Comparison of ENCODE assay signal across 1 cellular context in the genomic region with DNA sequence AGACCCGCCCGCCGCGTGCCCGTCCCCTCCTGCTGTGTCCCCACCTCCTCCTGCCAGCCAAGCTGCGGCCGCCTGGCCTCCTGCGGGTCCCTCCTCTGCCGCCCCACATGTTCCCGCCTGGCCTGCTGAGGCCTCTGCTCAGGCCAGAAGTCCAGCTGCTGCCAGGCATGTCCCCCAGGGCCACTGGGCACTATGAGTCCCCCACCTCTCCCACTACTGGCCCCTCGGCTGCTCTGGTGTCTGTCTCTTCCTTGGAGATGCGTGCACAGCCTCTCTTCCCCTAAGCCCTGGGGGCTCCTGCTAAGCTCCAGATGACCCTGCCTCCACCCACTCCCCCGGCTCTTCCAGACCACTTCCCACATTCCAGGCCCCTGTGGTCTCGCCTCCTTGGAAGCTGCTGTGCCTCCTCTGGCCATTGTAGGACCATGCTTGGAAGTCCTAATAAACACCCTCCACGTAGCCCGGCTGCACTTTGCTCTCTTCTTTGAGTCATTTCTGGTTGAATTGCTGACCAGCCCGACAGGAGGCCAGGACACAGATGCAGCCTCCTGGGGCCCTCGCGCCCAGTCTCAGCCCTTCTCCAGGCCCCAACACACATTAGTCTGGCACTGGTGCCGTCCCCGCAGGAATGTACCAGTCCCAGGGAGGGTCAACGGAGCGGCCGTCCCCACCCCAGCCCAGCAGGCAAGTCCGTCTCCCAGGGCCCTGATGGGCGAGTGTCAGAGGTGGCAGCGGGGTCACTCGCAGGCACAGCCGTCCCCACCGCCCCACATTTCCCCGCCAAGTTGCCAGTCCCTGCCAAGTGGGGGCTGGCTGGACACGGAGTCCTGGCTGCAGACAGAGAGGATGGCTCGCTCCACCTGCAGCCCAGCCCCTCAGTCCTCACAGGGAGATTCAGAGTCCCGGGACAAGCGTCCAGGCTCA.
TF ChIP-seq lines count a peak whose summit lies in the region.

No MANE protein-coding gene starts in this region.

TF ChIP-seq in HepG2, 621 proteins besides CTCF, POLR2A, EP300 and RAD21 (continued from another document and continues in another):
- TF ChIP-seq, protein P1, sequence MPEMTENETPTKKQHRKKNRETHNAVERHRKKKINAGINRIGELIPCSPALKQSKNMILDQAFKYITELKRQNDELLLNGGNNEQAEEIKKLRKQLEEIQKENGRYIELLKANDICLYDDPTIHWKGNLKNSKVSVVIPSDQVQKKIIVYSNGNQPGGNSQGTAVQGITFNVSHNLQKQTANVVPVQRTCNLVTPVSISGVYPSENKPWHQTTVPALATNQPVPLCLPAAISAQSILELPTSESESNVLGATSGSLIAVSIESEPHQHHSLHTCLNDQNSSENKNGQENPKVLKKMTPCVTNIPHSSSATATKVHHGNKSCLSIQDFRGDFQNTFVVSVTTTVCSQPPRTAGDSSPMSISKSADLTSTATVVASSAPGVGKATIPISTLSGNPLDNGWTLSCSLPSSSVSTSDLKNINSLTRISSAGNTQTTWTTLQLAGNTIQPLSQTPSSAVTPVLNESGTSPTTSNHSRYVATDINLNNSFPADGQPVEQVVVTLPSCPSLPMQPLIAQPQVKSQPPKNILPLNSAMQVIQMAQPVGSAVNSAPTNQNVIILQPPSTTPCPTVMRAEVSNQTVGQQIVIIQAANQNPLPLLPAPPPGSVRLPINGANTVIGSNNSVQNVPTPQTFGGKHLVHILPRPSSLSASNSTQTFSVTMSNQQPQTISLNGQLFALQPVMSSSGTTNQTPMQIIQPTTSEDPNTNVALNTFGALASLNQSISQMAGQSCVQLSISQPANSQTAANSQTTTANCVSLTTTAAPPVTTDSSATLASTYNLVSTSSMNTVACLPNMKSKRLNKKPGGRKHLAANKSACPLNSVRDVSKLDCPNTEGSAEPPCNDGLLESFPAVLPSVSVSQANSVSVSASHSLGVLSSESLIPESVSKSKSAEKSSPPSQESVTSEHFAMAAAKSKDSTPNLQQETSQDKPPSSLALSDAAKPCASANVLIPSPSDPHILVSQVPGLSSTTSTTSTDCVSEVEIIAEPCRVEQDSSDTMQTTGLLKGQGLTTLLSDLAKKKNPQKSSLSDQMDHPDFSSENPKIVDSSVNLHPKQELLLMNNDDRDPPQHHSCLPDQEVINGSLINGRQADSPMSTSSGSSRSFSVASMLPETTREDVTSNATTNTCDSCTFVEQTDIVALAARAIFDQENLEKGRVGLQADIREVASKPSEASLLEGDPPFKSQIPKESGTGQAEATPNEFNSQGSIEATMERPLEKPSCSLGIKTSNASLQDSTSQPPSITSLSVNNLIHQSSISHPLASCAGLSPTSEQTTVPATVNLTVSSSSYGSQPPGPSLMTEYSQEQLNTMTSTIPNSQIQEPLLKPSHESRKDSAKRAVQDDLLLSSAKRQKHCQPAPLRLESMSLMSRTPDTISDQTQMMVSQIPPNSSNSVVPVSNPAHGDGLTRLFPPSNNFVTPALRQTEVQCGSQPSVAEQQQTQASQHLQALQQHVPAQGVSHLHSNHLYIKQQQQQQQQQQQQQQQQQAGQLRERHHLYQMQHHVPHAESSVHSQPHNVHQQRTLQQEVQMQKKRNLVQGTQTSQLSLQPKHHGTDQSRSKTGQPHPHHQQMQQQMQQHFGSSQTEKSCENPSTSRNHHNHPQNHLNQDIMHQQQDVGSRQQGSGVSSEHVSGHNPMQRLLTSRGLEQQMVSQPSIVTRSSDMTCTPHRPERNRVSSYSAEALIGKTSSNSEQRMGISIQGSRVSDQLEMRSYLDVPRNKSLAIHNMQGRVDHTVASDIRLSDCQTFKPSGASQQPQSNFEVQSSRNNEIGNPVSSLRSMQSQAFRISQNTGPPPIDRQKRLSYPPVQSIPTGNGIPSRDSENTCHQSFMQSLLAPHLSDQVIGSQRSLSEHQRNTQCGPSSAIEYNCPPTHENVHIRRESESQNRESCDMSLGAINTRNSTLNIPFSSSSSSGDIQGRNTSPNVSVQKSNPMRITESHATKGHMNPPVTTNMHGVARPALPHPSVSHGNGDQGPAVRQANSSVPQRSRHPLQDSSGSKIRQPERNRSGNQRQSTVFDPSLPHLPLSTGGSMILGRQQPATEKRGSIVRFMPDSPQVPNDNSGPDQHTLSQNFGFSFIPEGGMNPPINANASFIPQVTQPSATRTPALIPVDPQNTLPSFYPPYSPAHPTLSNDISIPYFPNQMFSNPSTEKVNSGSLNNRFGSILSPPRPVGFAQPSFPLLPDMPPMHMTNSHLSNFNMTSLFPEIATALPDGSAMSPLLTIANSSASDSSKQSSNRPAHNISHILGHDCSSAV (CRISPR knock-in tag; IDR thresholded peaks at IDR 0.05; ENCODE audit: borderline replicate concordance) = no peak
- no peak for TF ChIP-seq ATF7-NPFF (CRISPR knock-in tag; IDR thresholded peaks at IDR 0.05; ENCODE audit: low read depth)
- TF ChIP-seq ZNF143 (CRISPR knock-in tag; IDR thresholded peaks at IDR 0.05) = no peak
- peak; percentile 36; the same call in 1 of the 2 replicates for TF ChIP-seq ZNF607 (CRISPR knock-in tag; IDR thresholded peaks at IDR 0.05; ENCODE audit: borderline replicate concordance)
- TF ChIP-seq ZNF670 (CRISPR knock-in tag; IDR thresholded peaks at IDR 0.05; ENCODE audit: borderline replicate concordance) = peak; percentile 84; the same call in 1 of the 2 replicates
- TF ChIP-seq TARDBP (CRISPR knock-in tag; IDR thresholded peaks at IDR 0.05) = no peak
- TF ChIP-seq ATAD3A (CRISPR knock-in tag; IDR thresholded peaks at IDR 0.05) = no peak
- TF ChIP-seq ZNF572 (CRISPR knock-in tag; IDR thresholded peaks at IDR 0.05) = peak; percentile 21; the same call in 1 of the 2 replicates
- TF ChIP-seq ZNF564 (CRISPR knock-in tag; IDR thresholded peaks at IDR 0.05) = 0 out of 2 replicates have a peak, but pooled peaks have one; percentile 40
- TF ChIP-seq, protein P2, sequence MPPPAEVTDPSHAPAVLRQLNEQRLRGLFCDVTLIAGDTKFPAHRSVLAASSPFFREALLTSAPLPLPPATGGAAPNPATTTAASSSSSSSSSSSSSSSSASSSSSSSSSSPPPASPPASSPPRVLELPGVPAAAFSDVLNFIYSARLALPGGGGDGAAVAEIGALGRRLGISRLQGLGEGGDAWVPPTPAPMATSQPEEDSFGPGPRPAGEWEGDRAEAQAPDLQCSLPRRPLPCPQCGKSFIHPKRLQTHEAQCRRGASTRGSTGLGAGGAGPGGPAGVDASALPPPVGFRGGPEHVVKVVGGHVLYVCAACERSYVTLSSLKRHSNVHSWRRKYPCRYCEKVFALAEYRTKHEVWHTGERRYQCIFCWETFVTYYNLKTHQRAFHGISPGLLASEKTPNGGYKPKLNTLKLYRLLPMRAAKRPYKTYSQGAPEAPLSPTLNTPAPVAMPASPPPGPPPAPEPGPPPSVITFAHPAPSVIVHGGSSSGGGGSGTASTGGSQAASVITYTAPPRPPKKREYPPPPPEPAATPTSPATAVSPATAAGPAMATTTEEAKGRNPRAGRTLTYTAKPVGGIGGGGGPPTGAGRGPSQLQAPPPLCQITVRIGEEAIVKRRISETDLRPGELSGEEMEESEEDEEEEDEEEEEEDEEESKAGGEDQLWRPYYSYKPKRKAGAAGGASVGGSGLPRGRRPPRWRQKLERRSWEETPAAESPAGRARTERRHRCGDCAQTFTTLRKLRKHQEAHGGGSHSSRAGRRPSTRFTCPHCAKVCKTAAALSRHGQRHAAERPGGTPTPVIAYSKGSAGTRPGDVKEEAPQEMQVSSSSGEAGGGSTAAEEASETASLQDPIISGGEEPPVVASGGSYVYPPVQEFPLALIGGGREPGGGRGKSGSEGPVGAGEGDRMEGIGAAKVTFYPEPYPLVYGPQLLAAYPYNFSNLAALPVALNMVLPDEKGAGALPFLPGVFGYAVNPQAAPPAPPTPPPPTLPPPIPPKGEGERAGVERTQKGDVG (CRISPR knock-in tag; IDR thresholded peaks at IDR 0.05; ENCODE audit: borderline replicate concordance) = peak; percentile 88; the same call in 1 of the 2 replicates
- TF ChIP-seq, protein P3, sequence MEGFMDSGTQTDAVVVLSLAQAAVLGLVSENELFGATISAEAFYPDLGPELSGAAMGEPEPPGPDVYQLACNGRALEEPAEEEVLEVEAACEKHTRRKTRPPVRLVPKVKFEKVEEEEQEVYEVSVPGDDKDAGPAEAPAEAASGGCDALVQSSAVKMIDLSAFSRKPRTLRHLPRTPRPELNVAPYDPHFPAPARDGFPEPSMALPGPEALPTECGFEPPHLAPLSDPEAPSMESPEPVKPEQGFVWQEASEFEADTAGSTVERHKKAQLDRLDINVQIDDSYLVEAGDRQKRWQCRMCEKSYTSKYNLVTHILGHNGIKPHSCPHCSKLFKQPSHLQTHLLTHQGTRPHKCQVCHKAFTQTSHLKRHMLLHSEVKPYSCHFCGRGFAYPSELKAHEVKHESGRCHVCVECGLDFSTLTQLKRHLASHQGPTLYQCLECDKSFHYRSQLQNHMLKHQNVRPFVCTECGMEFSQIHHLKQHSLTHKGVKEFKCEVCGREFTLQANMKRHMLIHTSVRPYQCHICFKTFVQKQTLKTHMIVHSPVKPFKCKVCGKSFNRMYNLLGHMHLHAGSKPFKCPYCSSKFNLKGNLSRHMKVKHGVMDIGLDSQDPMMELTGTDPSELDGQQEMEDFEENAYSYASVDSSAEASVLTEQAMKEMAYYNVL (CRISPR knock-in tag; IDR thresholded peaks at IDR 0.05; ENCODE audit: borderline replicate concordance) = no peak
- no peak for TF ChIP-seq CENPT (CRISPR knock-in tag; IDR thresholded peaks at IDR 0.05; ENCODE audit: low read depth)
- TF ChIP-seq CREM (IDR thresholded peaks at IDR 0.05) = no peak
- TF ChIP-seq CREM (CRISPR knock-in tag; IDR thresholded peaks at IDR 0.05) = no peak
- TF ChIP-seq, protein P4, sequence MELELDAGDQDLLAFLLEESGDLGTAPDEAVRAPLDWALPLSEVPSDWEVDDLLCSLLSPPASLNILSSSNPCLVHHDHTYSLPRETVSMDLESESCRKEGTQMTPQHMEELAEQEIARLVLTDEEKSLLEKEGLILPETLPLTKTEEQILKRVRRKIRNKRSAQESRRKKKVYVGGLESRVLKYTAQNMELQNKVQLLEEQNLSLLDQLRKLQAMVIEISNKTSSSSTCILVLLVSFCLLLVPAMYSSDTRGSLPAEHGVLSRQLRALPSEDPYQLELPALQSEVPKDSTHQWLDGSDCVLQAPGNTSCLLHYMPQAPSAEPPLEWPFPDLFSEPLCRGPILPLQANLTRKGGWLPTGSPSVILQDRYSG (CRISPR knock-in tag; IDR thresholded peaks at IDR 0.05) = no peak
- TF ChIP-seq ZNF451 (CRISPR knock-in tag; IDR thresholded peaks at IDR 0.05) = 0 out of 2 replicates have a peak, but pooled peaks have one; percentile 60
- no peak for TF ChIP-seq RAD51 (IDR thresholded peaks at IDR 0.05; ENCODE audit: borderline replicate concordance)
- TF ChIP-seq MED1 (CRISPR knock-in tag; IDR thresholded peaks at IDR 0.05) = peak; percentile 67
- no peak for TF ChIP-seq NPAS2 (CRISPR knock-in tag; IDR thresholded peaks at IDR 0.05; ENCODE audit: borderline replicate concordance)
- TF ChIP-seq ZFP37 (CRISPR knock-in tag; IDR thresholded peaks at IDR 0.05; ENCODE audit: borderline replicate concordance) = no peak
- no peak for TF ChIP-seq NONO (IDR thresholded peaks at IDR 0.05)
- peak; percentile 24; the same call in 1 of the 2 replicates for TF ChIP-seq NONO (CRISPR knock-in tag; conservative IDR thresholded peaks at IDR 0.05)
- TF ChIP-seq, protein P5, sequence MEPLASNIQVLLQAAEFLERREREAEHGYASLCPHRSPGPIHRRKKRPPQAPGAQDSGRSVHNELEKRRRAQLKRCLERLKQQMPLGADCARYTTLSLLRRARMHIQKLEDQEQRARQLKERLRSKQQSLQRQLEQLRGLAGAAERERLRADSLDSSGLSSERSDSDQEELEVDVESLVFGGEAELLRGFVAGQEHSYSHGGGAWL (CRISPR knock-in tag; IDR thresholded peaks at IDR 0.05) = no peak
- TF ChIP-seq, protein P6, sequence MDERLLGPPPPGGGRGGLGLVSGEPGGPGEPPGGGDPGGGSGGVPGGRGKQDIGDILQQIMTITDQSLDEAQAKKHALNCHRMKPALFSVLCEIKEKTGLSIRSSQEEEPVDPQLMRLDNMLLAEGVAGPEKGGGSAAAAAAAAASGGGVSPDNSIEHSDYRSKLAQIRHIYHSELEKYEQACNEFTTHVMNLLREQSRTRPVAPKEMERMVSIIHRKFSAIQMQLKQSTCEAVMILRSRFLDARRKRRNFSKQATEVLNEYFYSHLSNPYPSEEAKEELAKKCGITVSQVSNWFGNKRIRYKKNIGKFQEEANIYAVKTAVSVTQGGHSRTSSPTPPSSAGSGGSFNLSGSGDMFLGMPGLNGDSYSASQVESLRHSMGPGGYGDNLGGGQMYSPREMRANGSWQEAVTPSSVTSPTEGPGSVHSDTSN (CRISPR knock-in tag; IDR thresholded peaks at IDR 0.05) = no peak
- TF ChIP-seq ZNF501 (CRISPR knock-in tag; IDR thresholded peaks at IDR 0.05) = peak; percentile 51
- no peak for TF ChIP-seq PHF5A (CRISPR knock-in tag; IDR thresholded peaks at IDR 0.05; ENCODE audit: low read depth, unreplicated experiment)
- TF ChIP-seq ZNF446 (CRISPR knock-in tag; IDR thresholded peaks at IDR 0.05) = no peak
- peak; percentile 44; the same call in 1 of the 2 replicates for TF ChIP-seq KAT8 (CRISPR knock-in tag; IDR thresholded peaks at IDR 0.05)
- no peak for TF ChIP-seq U2AF2 (IDR thresholded peaks at IDR 0.05; ENCODE audit: low read depth, low read length)
- TF ChIP-seq SOX5 (CRISPR knock-in tag; IDR thresholded peaks at IDR 0.05; ENCODE audit: borderline replicate concordance) = peak; percentile 25; the same call in 1 of the 2 replicates
- TF ChIP-seq, protein P7, sequence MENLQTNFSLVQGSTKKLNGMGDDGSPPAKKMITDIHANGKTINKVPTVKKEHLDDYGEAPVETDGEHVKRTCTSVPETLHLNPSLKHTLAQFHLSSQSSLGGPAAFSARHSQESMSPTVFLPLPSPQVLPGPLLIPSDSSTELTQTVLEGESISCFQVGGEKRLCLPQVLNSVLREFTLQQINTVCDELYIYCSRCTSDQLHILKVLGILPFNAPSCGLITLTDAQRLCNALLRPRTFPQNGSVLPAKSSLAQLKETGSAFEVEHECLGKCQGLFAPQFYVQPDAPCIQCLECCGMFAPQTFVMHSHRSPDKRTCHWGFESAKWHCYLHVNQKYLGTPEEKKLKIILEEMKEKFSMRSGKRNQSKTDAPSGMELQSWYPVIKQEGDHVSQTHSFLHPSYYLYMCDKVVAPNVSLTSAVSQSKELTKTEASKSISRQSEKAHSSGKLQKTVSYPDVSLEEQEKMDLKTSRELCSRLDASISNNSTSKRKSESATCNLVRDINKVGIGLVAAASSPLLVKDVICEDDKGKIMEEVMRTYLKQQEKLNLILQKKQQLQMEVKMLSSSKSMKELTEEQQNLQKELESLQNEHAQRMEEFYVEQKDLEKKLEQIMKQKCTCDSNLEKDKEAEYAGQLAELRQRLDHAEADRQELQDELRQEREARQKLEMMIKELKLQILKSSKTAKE (CRISPR knock-in tag; IDR thresholded peaks at IDR 0.05; ENCODE audit: borderline replicate concordance) = 0 out of 2 replicates have a peak, but pooled peaks have one; percentile 11
- no peak for TF ChIP-seq ZNF331 (CRISPR knock-in tag; IDR thresholded peaks at IDR 0.05)
- no peak for TF ChIP-seq ZNF232 (CRISPR knock-in tag; IDR thresholded peaks at IDR 0.05; ENCODE audit: borderline replicate concordance)
- peak; percentile 62; the same call in 1 of the 2 replicates for TF ChIP-seq ZNF430 (CRISPR knock-in tag; IDR thresholded peaks at IDR 0.05)
- TF ChIP-seq POGZ (CRISPR knock-in tag; IDR thresholded peaks at IDR 0.05) = 0 out of 2 replicates have a peak, but pooled peaks have one; percentile 37
- TF ChIP-seq IRF2 (CRISPR knock-in tag; IDR thresholded peaks at IDR 0.05) = peak; percentile 31; the same call in 1 of the 2 replicates
